In genomic region chr2:215917953-215918620, GRCh38 we compare ENCODE assay signal across 8 cellular contexts.
DNase-seq lines count a peak whose midpoint lies in the region; ATAC-seq, FAIRE-seq and TF ChIP-seq lines count a peak whose summit lies in the region.

No MANE protein-coding gene starts in this region.

- H3K27ac ChIP-seq in endothelial cell of umbilical vein (ENCODE audit: insufficient read depth, low read depth, low read length) (no peak overlapping the region), transverse colon (peak overlapping the region; percentile 3 to 57 (median 47))

- H3K27ac Mint-ChIP-seq in immature natural killer cell = peak overlapping the region in 1 of 6 donors; percentile 21

- FAIRE-seq in endothelial cell of umbilical vein (lab: Jason Lieb, UNC) = no peak

- H3K4me3 ChIP-seq in GM08714 (ENCODE audit: low read length) = peak overlapping the region; percentile 54; the same call in 1 of the 2 replicates
- no peak overlapping the region for H3K4me3 ChIP-seq in endothelial cell of umbilical vein (replicated peaks in 1 of 3; ENCODE audit: insufficient read depth in 1 of 3, low read depth in 1 of 3, low read length in 3 of 3)
- no peak overlapping the region for H3K4me3 ChIP-seq in transverse colon

- TF ChIP-seq CTCF in endothelial cell of umbilical vein (IDR thresholded peaks at IDR 0.05; ENCODE audit: extremely low read depth in 1 of 2, insufficient read depth in 1 of 2, low read depth in 1 of 2, low read length in 2 of 2) (no peak), transverse colon (IDR thresholded peaks at IDR 0.05) (no peak)

- H3K9ac ChIP-seq in endothelial cell of umbilical vein (replicated peaks; ENCODE audit: extremely low read depth, insufficient read depth, low read length) = no peak overlapping the region

- TF ChIP-seq POLR2A in endothelial cell of umbilical vein (IDR thresholded peaks at IDR 0.05; ENCODE audit: low read depth, low read length) (no peak), transverse colon (IDR thresholded peaks at IDR 0.05) (no peak)

- WGBS in transverse colon (ENCODE audit: low coverage in 1 of 2), 2 donors = 51 to 62% methylated on average over 2 to 3 of the region's 3 CpGs

- no TSS peak for BruUV-seq in endothelial cell of umbilical vein (replicated peaks; lab: Mats Ljungman, UMichigan)

- no peaks in the 10 kb centered on the region for H3K36me3 Mint-ChIP-seq in immature natural killer cell

- H3K4me3 Mint-ChIP-seq in immature natural killer cell = no peak overlapping the region

- peaks cover 0 to 2% (median 0%) of the 10 kb centered on the region in 6 donors for H3K9me3 Mint-ChIP-seq in immature natural killer cell

- ATAC-seq in GM21447 (IDR thresholded peaks at IDR 0.05; ENCODE audit: unreplicated experiment) = peak; percentile 84
- ATAC-seq in HG03558 (IDR thresholded peaks at IDR 0.05; ENCODE audit: extremely low read depth, unreplicated experiment) = peak; percentile 66

- H3K9me1 ChIP-seq in endothelial cell of umbilical vein (replicated peaks; ENCODE audit: control insufficient read depth, extremely low read depth, insufficient read depth, low read length) = no peaks in the 10 kb centered on the region

- no peaks in the 10 kb centered on the region for H3K79me2 ChIP-seq in endothelial cell of umbilical vein (ENCODE audit: control insufficient read depth, insufficient read depth, low read length)

- in situ Hi-C loops in transverse colon (cut with MboI; ENCODE audit: low pct_ligation_motif_present in 1 of 4, low pct_unique_long_range_greater_than_20kb in 1 of 4, low sequenced_read_pairs in 3 of 4) = loop anchor here in 3 of 4 donors (5.0 to 10.0 kb wide), 2 partner anchors 461 to 463 kb away; no protein-coding TSS in a partner anchor

- H3K4me1 Mint-ChIP-seq in immature natural killer cell = peaks cover 15% of the 10 kb centered on the region in 2 donors

- no peaks in the 10 kb centered on the region for H3K36me3 ChIP-seq in endothelial cell of umbilical vein (ENCODE audit: control insufficient read depth in 2 of 2, extremely low read depth in 1 of 2, insufficient read depth in 2 of 2, low read length in 2 of 2)
- no peaks in the 10 kb centered on the region for H3K36me3 ChIP-seq in transverse colon

- dilution Hi-C loops in endothelial cell of umbilical vein (cut with MboI; ENCODE audit: extremely low pct_ligation_motif_present, low sequenced_read_pairs) = no loop called here

- H4K20me1 ChIP-seq in endothelial cell of umbilical vein (replicated peaks; ENCODE audit: control insufficient read depth, extremely low read depth, insufficient read depth, low read length) = no peaks in the 10 kb centered on the region

- peak overlapping the region; percentile 54 for H2AFZ ChIP-seq in endothelial cell of umbilical vein (ENCODE audit: low read depth, low read length)

- H3K9me3 ChIP-seq in endothelial cell of umbilical vein (replicated peaks; ENCODE audit: control insufficient read depth, insufficient read depth, low read length) (no peaks in the 10 kb centered on the region), transverse colon (no peaks in the 10 kb centered on the region)

- peaks cover 3 to 10% (median 6%) of the 10 kb centered on the region in 3 donors for H3K27me3 Mint-ChIP-seq in immature natural killer cell (ENCODE audit: low read depth in 3 of 3)

- no peak for TF ChIP-seq EP300 in transverse colon (IDR thresholded peaks at IDR 0.05; ENCODE audit: low read depth)

- no peak overlapping the region for H3K4me2 ChIP-seq in endothelial cell of umbilical vein (ENCODE audit: insufficient read depth, low read length)

- POLR2A ChIA-PET in endothelial cell of umbilical vein (lab: Charles Lee) = no interaction called here

- H3K4me1 ChIP-seq in endothelial cell of umbilical vein (ENCODE audit: control insufficient read depth, extremely low read depth, insufficient read depth, low read length) (peaks cover 12% of the 10 kb centered on the region), transverse colon (peaks cover 0 to 19% (median 9%) of the 10 kb centered on the region in 4 donors)

- peak; percentile 34 for DNase-seq in endothelial cell of umbilical vein (ENCODE audit: low read depth, low spot score)
- DNase-seq in transverse colon = no peak
- no peak for DNase-seq in dermis blood vessel endothelial cell
- no peak for DNase-seq in SKM-1 treated with dmso at 0.1 percent for 144 hours (lab: John Stamatoyannopoulos, UW; ENCODE audit: unreplicated experiment)
- DNase-seq in immature natural killer cell = no peak

- H3K27me3 ChIP-seq in endothelial cell of umbilical vein (ENCODE audit: control insufficient read depth in 2 of 2, insufficient read depth in 2 of 2, low read length in 2 of 2) (no peaks in the 10 kb centered on the region), transverse colon (no peaks in the 10 kb centered on the region)

- intact Hi-C loops in endothelial cell of umbilical vein (cut with micrococcal nuclease) = no loop called here
- intact Hi-C loops in transverse colon (cut with DNase I; ENCODE audit: low total_unique reads) = loop anchor here (5.0 kb wide), 1 partner anchor 486 kb away; no protein-coding TSS in a partner anchor

- CTCF ChIA-PET in endothelial cell of umbilical vein (lab: Charles Lee) = interaction anchor here (0.8 to 2.2 kb wide), 6 partner anchors 13 to 522 kb away, joined by 3 to 6 read pairs (median 4); no protein-coding TSS in a partner anchor

TF ChIP-seq in endothelial cell of umbilical vein, 7 proteins besides CTCF, POLR2A, EP300 and RAD21:
- TF ChIP-seq MAX (IDR thresholded peaks at IDR 0.05; ENCODE audit: insufficient read depth, insufficient read length) (no peak), MYC (IDR thresholded peaks at IDR 0.05; ENCODE audit: low read depth, low read length) (no peak), JUN (IDR thresholded peaks at IDR 0.05; ENCODE audit: borderline replicate concordance, insufficient read depth, insufficient read length, low read depth) (no peak), EZH2 (IDR thresholded peaks at IDR 0.05; ENCODE audit: borderline replicate concordance, low read depth, low read length, severe bottlenecking) (no peak), FOS (IDR thresholded peaks at IDR 0.05; ENCODE audit: borderline replicate concordance, insufficient read depth, low read length) (no peak), POLR2AphosphoS5 (IDR thresholded peaks at IDR 0.05; ENCODE audit: insufficient read depth, low read depth, low read length) (no peak), GATA2 (IDR thresholded peaks at IDR 0.05; ENCODE audit: insufficient read depth, insufficient read length, low read depth, low read length) (no peak)
